1 cellular context compared by ENCODE assay signal in the genomic region with DNA sequence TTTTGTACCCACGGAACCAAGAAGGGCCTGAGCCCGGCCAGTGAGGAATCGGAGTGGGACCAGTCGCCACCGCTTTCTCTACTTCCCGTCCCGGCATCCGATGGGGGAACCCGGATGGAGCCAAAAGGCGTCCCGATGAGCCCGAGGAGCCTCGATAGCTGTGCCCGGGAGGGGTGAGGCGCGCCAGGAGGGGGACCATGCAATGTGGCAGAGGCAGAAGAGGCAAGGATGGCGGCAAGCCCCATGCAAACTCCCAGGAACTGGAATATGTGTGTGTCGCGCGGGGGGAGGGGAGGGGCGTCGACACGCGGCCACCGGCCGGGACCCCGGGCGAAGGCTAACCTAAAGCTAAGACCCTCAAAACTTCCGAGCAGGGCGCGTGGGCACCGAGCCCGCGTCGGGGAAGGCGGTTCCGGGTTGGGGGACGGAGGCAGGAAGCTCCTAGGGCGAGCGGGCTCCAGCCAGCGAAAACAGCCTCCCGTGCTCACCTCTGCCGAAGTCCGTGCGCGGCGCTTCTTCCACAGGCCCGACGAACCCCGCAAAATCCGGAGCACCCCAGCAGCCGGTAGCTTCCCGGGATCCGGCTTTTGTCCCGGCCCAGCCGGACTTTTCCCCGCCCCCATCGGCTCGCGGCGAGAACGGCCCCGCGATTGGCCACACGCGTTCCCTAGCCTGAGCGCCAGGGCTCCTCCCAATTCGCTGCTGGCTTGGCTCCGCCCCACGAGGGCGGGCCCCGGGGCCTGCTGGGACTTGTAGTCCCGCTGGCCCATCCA.
TF ChIP-seq lines count a peak whose summit lies in the region.

A gene (minus strand): TSS at position 560 of the 773 bp plus-strand sequence. CDS start 5,078 bp downstream, outside the sequence.

TF ChIP-seq in H1, 55 proteins besides CTCF, POLR2A, EP300 and RAD21:
- TF ChIP-seq TAF7 (optimal IDR thresholded peaks at IDR 0.05; ENCODE audit: borderline replicate concordance, low read depth, low read length) (peak; percentile 59), CTBP2 (IDR thresholded peaks at IDR 0.05; ENCODE audit: borderline replicate concordance, insufficient read depth, insufficient read length, low read length) (no peak), RFX5 (IDR thresholded peaks at IDR 0.05; ENCODE audit: borderline replicate concordance, low read depth, low read length) (no peak), TEAD4 (IDR thresholded peaks at IDR 0.05; ENCODE audit: low read depth, low read length) (no peak), JUN (IDR thresholded peaks at IDR 0.05; ENCODE audit: low read depth, low read length) (no peak), SIX5 (IDR thresholded peaks at IDR 0.05; ENCODE audit: low read depth, low read length) (peak; percentile 81), SIN3A (conservative IDR thresholded peaks at IDR 0.05 in 1 of 2, IDR thresholded peaks at IDR 0.05 in 1 of 2; ENCODE audit: low read depth in 1 of 2, low read length in 2 of 2) (peak; percentile 36 to 39; a peak in 3 of 4 replicates), TCF12 (IDR thresholded peaks at IDR 0.05; ENCODE audit: low read depth, low read length) (0 out of 2 replicates have a peak, but pooled peaks have one; percentile 3), SP4 (IDR thresholded peaks at IDR 0.05; ENCODE audit: low read length) (peak; percentile 87), CEBPB (IDR thresholded peaks at IDR 0.05; ENCODE audit: low read depth, low read length) (no peak), SRF (IDR thresholded peaks at IDR 0.05; ENCODE audit: low read depth, low read length) (no peak), YY1 (IDR thresholded peaks at IDR 0.05; ENCODE audit: low read depth, low read length) (0 out of 2 replicates have a peak, but pooled peaks have one; percentile 4), KDM4A (IDR thresholded peaks at IDR 0.05; ENCODE audit: low read depth, low read length, severe bottlenecking) (no peak), GTF2F1 (IDR thresholded peaks at IDR 0.05; ENCODE audit: borderline replicate concordance, low read depth, low read length) (no peak), ASH2L (IDR thresholded peaks at IDR 0.05; ENCODE audit: low read length) (peak; percentile 55), BACH1 (IDR thresholded peaks at IDR 0.05; ENCODE audit: low read length) (no peak), HDAC2 (IDR thresholded peaks at IDR 0.05; ENCODE audit: borderline replicate concordance in 1 of 2, low read depth in 2 of 2, low read length in 2 of 2) (peak in 1 of 2 experiments; percentile 68; a peak in 1 of 4 replicates), TBP (IDR thresholded peaks at IDR 0.05; ENCODE audit: low read depth, low read length) (peak; percentile 88), MAFK (IDR thresholded peaks at IDR 0.05; ENCODE audit: low read depth, low read length) (no peak), CHD1 (IDR thresholded peaks at IDR 0.05; ENCODE audit: low read depth, low read length) (no peak), CBX8 (IDR thresholded peaks at IDR 0.05; ENCODE audit: borderline replicate concordance, low read depth, low read length) (no peak), SAP30 (IDR thresholded peaks at IDR 0.05; ENCODE audit: insufficient read depth, insufficient replicate concordance, low read length) (no peak), KDM5A (IDR thresholded peaks at IDR 0.05; ENCODE audit: low read length) (no peak), BRCA1 (IDR thresholded peaks at IDR 0.05; ENCODE audit: low read depth, low read length) (no peak), TAF1 (IDR thresholded peaks at IDR 0.05; ENCODE audit: low read depth, low read length) (peak; percentile 86), RBBP5 (IDR thresholded peaks at IDR 0.05; ENCODE audit: borderline replicate concordance, low read depth, low read length) (0 out of 2 replicates have a peak, but pooled peaks have one; percentile 21), CREB1 (IDR thresholded peaks at IDR 0.05) (peak; percentile 34; the same call in 1 of the 2 replicates), BCL11A (IDR thresholded peaks at IDR 0.05; ENCODE audit: low read depth in 2 of 2, low read length in 2 of 2) (no peak), SUZ12 (IDR thresholded peaks at IDR 0.05; ENCODE audit: low read length) (no peak), PHF8 (conservative IDR thresholded peaks at IDR 0.05; ENCODE audit: low read depth, low read length) (peak; percentile 88), NANOG (IDR thresholded peaks at IDR 0.05; ENCODE audit: insufficient read depth, low read depth, low read length, poor library complexity, severe bottlenecking) (no peak), POLR2AphosphoS5 (IDR thresholded peaks at IDR 0.05; ENCODE audit: low read depth, low read length) (peak; percentile 85), HDAC6 (IDR thresholded peaks at IDR 0.05; ENCODE audit: low read depth, low read length) (no peak), SP1 (IDR thresholded peaks at IDR 0.05; ENCODE audit: low read depth, low read length) (peak; percentile 92)
- TF ChIP-seq, protein P1, sequence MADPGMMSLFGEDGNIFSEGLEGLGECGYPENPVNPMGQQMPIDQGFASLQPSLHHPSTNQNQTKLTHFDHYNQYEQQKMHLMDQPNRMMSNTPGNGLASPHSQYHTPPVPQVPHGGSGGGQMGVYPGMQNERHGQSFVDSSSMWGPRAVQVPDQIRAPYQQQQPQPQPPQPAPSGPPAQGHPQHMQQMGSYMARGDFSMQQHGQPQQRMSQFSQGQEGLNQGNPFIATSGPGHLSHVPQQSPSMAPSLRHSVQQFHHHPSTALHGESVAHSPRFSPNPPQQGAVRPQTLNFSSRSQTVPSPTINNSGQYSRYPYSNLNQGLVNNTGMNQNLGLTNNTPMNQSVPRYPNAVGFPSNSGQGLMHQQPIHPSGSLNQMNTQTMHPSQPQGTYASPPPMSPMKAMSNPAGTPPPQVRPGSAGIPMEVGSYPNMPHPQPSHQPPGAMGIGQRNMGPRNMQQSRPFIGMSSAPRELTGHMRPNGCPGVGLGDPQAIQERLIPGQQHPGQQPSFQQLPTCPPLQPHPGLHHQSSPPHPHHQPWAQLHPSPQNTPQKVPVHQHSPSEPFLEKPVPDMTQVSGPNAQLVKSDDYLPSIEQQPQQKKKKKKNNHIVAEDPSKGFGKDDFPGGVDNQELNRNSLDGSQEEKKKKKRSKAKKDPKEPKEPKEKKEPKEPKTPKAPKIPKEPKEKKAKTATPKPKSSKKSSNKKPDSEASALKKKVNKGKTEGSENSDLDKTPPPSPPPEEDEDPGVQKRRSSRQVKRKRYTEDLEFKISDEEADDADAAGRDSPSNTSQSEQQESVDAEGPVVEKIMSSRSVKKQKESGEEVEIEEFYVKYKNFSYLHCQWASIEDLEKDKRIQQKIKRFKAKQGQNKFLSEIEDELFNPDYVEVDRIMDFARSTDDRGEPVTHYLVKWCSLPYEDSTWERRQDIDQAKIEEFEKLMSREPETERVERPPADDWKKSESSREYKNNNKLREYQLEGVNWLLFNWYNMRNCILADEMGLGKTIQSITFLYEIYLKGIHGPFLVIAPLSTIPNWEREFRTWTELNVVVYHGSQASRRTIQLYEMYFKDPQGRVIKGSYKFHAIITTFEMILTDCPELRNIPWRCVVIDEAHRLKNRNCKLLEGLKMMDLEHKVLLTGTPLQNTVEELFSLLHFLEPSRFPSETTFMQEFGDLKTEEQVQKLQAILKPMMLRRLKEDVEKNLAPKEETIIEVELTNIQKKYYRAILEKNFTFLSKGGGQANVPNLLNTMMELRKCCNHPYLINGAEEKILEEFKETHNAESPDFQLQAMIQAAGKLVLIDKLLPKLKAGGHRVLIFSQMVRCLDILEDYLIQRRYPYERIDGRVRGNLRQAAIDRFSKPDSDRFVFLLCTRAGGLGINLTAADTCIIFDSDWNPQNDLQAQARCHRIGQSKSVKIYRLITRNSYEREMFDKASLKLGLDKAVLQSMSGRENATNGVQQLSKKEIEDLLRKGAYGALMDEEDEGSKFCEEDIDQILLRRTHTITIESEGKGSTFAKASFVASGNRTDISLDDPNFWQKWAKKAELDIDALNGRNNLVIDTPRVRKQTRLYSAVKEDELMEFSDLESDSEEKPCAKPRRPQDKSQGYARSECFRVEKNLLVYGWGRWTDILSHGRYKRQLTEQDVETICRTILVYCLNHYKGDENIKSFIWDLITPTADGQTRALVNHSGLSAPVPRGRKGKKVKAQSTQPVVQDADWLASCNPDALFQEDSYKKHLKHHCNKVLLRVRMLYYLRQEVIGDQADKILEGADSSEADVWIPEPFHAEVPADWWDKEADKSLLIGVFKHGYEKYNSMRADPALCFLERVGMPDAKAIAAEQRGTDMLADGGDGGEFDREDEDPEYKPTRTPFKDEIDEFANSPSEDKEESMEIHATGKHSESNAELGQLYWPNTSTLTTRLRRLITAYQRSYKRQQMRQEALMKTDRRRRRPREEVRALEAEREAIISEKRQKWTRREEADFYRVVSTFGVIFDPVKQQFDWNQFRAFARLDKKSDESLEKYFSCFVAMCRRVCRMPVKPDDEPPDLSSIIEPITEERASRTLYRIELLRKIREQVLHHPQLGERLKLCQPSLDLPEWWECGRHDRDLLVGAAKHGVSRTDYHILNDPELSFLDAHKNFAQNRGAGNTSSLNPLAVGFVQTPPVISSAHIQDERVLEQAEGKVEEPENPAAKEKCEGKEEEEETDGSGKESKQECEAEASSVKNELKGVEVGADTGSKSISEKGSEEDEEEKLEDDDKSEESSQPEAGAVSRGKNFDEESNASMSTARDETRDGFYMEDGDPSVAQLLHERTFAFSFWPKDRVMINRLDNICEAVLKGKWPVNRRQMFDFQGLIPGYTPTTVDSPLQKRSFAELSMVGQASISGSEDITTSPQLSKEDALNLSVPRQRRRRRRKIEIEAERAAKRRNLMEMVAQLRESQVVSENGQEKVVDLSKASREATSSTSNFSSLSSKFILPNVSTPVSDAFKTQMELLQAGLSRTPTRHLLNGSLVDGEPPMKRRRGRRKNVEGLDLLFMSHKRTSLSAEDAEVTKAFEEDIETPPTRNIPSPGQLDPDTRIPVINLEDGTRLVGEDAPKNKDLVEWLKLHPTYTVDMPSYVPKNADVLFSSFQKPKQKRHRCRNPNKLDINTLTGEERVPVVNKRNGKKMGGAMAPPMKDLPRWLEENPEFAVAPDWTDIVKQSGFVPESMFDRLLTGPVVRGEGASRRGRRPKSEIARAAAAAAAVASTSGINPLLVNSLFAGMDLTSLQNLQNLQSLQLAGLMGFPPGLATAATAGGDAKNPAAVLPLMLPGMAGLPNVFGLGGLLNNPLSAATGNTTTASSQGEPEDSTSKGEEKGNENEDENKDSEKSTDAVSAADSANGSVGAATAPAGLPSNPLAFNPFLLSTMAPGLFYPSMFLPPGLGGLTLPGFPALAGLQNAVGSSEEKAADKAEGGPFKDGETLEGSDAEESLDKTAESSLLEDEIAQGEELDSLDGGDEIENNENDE (IDR thresholded peaks at IDR 0.05; ENCODE audit: insufficient replicate concordance, low read length), result no peak
- TF ChIP-seq, protein P2, sequence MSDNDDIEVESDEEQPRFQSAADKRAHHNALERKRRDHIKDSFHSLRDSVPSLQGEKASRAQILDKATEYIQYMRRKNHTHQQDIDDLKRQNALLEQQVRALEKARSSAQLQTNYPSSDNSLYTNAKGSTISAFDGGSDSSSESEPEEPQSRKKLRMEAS (IDR thresholded peaks at IDR 0.05), result peak; percentile 61; the same call in 1 of the 2 replicates
- TF ChIP-seq, protein P3, sequence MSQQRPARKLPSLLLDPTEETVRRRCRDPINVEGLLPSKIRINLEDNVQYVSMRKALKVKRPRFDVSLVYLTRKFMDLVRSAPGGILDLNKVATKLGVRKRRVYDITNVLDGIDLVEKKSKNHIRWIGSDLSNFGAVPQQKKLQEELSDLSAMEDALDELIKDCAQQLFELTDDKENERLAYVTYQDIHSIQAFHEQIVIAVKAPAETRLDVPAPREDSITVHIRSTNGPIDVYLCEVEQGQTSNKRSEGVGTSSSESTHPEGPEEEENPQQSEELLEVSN (IDR thresholded peaks at IDR 0.05), result 0 out of 2 replicates have a peak, but pooled peaks have one; percentile 15
- TF ChIP-seq, protein P4, sequence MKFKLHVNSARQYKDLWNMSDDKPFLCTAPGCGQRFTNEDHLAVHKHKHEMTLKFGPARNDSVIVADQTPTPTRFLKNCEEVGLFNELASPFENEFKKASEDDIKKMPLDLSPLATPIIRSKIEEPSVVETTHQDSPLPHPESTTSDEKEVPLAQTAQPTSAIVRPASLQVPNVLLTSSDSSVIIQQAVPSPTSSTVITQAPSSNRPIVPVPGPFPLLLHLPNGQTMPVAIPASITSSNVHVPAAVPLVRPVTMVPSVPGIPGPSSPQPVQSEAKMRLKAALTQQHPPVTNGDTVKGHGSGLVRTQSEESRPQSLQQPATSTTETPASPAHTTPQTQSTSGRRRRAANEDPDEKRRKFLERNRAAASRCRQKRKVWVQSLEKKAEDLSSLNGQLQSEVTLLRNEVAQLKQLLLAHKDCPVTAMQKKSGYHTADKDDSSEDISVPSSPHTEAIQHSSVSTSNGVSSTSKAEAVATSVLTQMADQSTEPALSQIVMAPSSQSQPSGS (IDR thresholded peaks at IDR 0.05; ENCODE audit: low read length), result peak; percentile 71; the same call in 1 of the 2 replicates
